ENCODE assay signal across 29 cellular contexts in genomic region chr5:155564541-155564940, GRCh38.
"Had no signal": no experiment of that assay in that cellular context is flagged by ENCODE, and none has a peak within 500 bp of the region (broad histone marks: within the 10 kb centered on the region; RNA-seq: fewer than 3 reads in every experiment).

No MANE protein-coding gene starts in this region.

- H3K36me3 ChIP-seq: ascending aorta had no signal

- H3K27ac ChIP-seq: ascending aorta, body of pancreas, SK-N-MC had no signal

- FAIRE-seq: bronchial epithelial cell, TTC549 had no signal

- DNase-seq: activated B cell treated with CpG ODN at 0.5 μM for 24 hours; activated CD4-positive, alpha-beta memory T cell treated with anti-CD3 and anti-CD28 coated beads for 36 hours; activated CD4-positive, alpha-beta T cell treated with anti-CD3 and anti-CD28 coated beads, Interleukin-2, amount 10 ng/mL, durations not matched to agents 7 days and 5 days; activated CD8-positive, alpha-beta memory T cell treated with anti-CD3 and anti-CD28 coated beads for 24 hours; activated effector memory CD4-positive, alpha-beta T cell treated with anti-CD3 and anti-CD28 coated beads, Interleukin-2, amount 50 U/mL, for 16 hours; activated naive CD4-positive, alpha-beta T cell treated with Interleukin-2 at 50 U/mL for 16 hours; activated naive CD8-positive, alpha-beta T cell treated with anti-CD3 and anti-CD28 coated beads, Interleukin-2, amount 50 U/mL, for 24 hours; activated T-cell treated with anti-CD3 and anti-CD28 coated beads, Interleukin-2, amount 50 U/mL, for 4 hours; amniotic stem cell; body of pancreas; central memory CD4-positive, alpha-beta T cell; MM.1S; NCI-H1105 treated with DMSO at 0.1 percent for 48 hours; NCI-H1436 treated with DMSO at 0.1 percent for 48 hours; NCI-H187; NCI-H2171 treated with DMSO at 0.1 percent for 48 hours; NCI-H226; NCI-H510A; NCI-H69; PC-3; SIG-M5; T-cell; T-helper 2 cell; T1000 had no signal

- H3K4me3 ChIP-seq: ascending aorta, body of pancreas, SK-N-MC had no signal

- H3K9me3 ChIP-seq: ascending aorta, body of pancreas had no signal

- H3K4me1 ChIP-seq: ascending aorta, body of pancreas had no signal

- ATAC-seq: activated naive CD4-positive, alpha-beta T cell treated with anti-CD3 and anti-CD28 coated beads, Interleukin-2, amount 50 U/mL, for 72 hours; activated naive CD8-positive, alpha-beta T cell treated with anti-CD3 and anti-CD28 coated beads, Interleukin-2, amount 50 U/mL, for 24 hours; activated T-cell treated with anti-CD3 and anti-CD28 coated beads, Interleukin-2, amount 50 U/mL, for 4 hours; body of pancreas; PC-3; T-cell had no signal

- H3K27me3 ChIP-seq: ascending aorta, body of pancreas had no signal
